Comparison of ENCODE assay signal across 8 cellular contexts in genomic region chr3:146543461-146544012, GRCh38.
DNase-seq lines count a peak whose midpoint lies in the region; ATAC-seq lines count a peak whose summit lies in the region.

No MANE protein-coding gene starts in this region.

- peak overlapping the region; percentile 96 for H3K27ac Mint-ChIP-seq in stimulated activated effector memory CD8-positive, alpha-beta T cell treated with anti-CD3 and anti-CD28 coated beads, Interleukin-12 subunit alpha, Interleukin-12 subunit beta, amount 100 ng/mL, for 72 hours

- H3K36me3 ChIP-seq in ES-I3 (ENCODE audit: insufficient read depth, low read length) (no peaks in the 10 kb centered on the region), iPS-18a (ENCODE audit: control insufficient read depth, low read depth, low read length) (peaks cover 3% of the 10 kb centered on the region)

- no peaks in the 10 kb centered on the region for H3K27me3 ChIP-seq in iPS-18a (ENCODE audit: control insufficient read depth, insufficient read depth, low read length)

- H3K9me3 ChIP-seq in ES-I3 (ENCODE audit: control insufficient read depth, insufficient read depth, low read length): no peaks in the 10 kb centered on the region
- H3K9me3 ChIP-seq in iPS-18a (ENCODE audit: control insufficient read depth, low read depth, low read length): no peaks in the 10 kb centered on the region

- no peaks in the 10 kb centered on the region for H3K9me3 Mint-ChIP-seq in stimulated activated effector memory CD8-positive, alpha-beta T cell treated with anti-CD3 and anti-CD28 coated beads, Interleukin-12 subunit alpha, Interleukin-12 subunit beta, amount 100 ng/mL, for 72 hours

- peak overlapping the region; percentile 80 for H3K4me3 ChIP-seq in iPS-18a (ENCODE audit: low read length)

- peaks cover 11% of the 10 kb centered on the region for H3K36me3 Mint-ChIP-seq in stimulated activated effector memory CD8-positive, alpha-beta T cell treated with anti-CD3 and anti-CD28 coated beads, Interleukin-12 subunit alpha, Interleukin-12 subunit beta, amount 100 ng/mL, for 72 hours

- ATAC-seq in GM21576 (IDR thresholded peaks at IDR 0.05; ENCODE audit: unreplicated experiment): peak; percentile 20
- ATAC-seq in stimulated activated effector memory CD8-positive, alpha-beta T cell treated with anti-CD3 and anti-CD28 coated beads, Interleukin-12 subunit alpha, Interleukin-12 subunit beta, amount 100 ng/mL, for 72 hours: peak; percentile 3

- peak; percentile 33 for DNase-seq in KG1 (lab: John Stamatoyannopoulos, UW)
- DNase-seq in amniotic epithelial cell (ENCODE audit: low read depth): peak; percentile 46
- DNase-seq in stimulated activated effector memory CD8-positive, alpha-beta T cell treated with anti-CD3 and anti-CD28 coated beads, Interleukin-12 subunit alpha, Interleukin-12 subunit beta, amount 100 ng/mL, for 72 hours (ENCODE audit: low spot score in 2 of 2): no peak
- no peak for DNase-seq in NCI-H446 treated with DMSO at 0.1 percent for 48 hours (lab: John Stamatoyannopoulos, UW)
- DNase-seq in middle frontal gyrus (ENCODE audit: extremely low spot score, low spot score): no peak

- H3K9ac ChIP-seq in ES-I3 (ENCODE audit: low read depth, low read length) (peak overlapping the region; percentile 69), iPS-18a (ENCODE audit: low read length) (peak overlapping the region; percentile 76)

- H3K4me1 ChIP-seq in ES-I3 (ENCODE audit: insufficient read depth, low read length) (no peaks in the 10 kb centered on the region; the same call in 1 of the 2 replicates), iPS-18a (ENCODE audit: control insufficient read depth, low read depth, low read length) (peaks cover 9% of the 10 kb centered on the region)

- H3K4me1 Mint-ChIP-seq in stimulated activated effector memory CD8-positive, alpha-beta T cell treated with anti-CD3 and anti-CD28 coated beads, Interleukin-12 subunit alpha, Interleukin-12 subunit beta, amount 100 ng/mL, for 72 hours: peaks cover 54% of the 10 kb centered on the region

- no peak overlapping the region for H3K27ac ChIP-seq in iPS-18a (ENCODE audit: low read length)

- H3K4me3 Mint-ChIP-seq in stimulated activated effector memory CD8-positive, alpha-beta T cell treated with anti-CD3 and anti-CD28 coated beads, Interleukin-12 subunit alpha, Interleukin-12 subunit beta, amount 100 ng/mL, for 72 hours: peak overlapping the region; percentile 91

Comparison
In these comparisons a context has a peak if more than half of its experiments do, and no peak if none do; other contexts are left out.
1. DNase-seq: peak in KG1 (single experiment) and amniotic epithelial cell (single experiment); none in stimulated activated effector memory CD8-positive, alpha-beta T cell treated with anti-CD3 and anti-CD28 coated beads, Interleukin-12 subunit alpha, Interleukin-12 subunit beta, amount 100 ng/mL, for 72 hours (0 of 2), NCI-H446 treated with DMSO at 0.1 percent for 48 hours (single experiment) and middle frontal gyrus (single experiment).